In genomic region chr13:111165611-111166010, GRCh38 we compare ENCODE assay signal across 9 cellular contexts. TPM values are rescaled to one million over a fixed set of nuclear protein-coding genes. Genes with fewer than 3 reads are reported as not detected.
DNase-seq lines count a peak whose midpoint lies in the region; ATAC-seq lines count a peak whose summit lies in the region.
"Had no signal": no experiment of that assay in that cellular context is flagged by ENCODE, and none has a peak within 500 bp of the region (broad histone marks: within the 10 kb centered on the region; RNA-seq: fewer than 3 reads in every experiment).

No MANE protein-coding gene starts in this region.

- no peak for DNase-seq in NCI-H1694 treated with DMSO at 0.1 percent for 48 hours (lab: John Stamatoyannopoulos, UW)
- DNase-seq in 8988T = no peak
- no peak for DNase-seq in activated CD4-positive, alpha-beta T cell treated with anti-CD3 and anti-CD28 coated beads, Interleukin-2, amount 50 U/mL, for 4 hours
- DNase-seq: foreskin keratinocyte, right cardiac atrium had no signal

- H3K4me1 ChIP-seq in skeletal muscle tissue (ENCODE audit: control insufficient read depth in 3 of 3, insufficient read depth in 3 of 3, low read length in 3 of 3) = peaks cover 50 to 69% (median 59%) of the 10 kb centered on the region in 3 donors
- H3K4me1 ChIP-seq: foreskin keratinocyte had no signal

- H3K27ac ChIP-seq in skeletal muscle tissue (ENCODE audit: low read depth, low read length) = peak overlapping the region; percentile 94
- H3K27ac ChIP-seq: foreskin keratinocyte had no signal

- H3K9me3 ChIP-seq in skeletal muscle tissue (ENCODE audit: control insufficient read depth in 3 of 3, low read length in 3 of 3) = no peaks in the 10 kb centered on the region

- peaks cover 0 to 5% (median 4%) of the 10 kb centered on the region in 3 donors for H3K36me3 ChIP-seq in skeletal muscle tissue (ENCODE audit: control insufficient read depth in 3 of 3, insufficient read depth in 3 of 3, low read length in 3 of 3)

- H3K9ac ChIP-seq in skeletal muscle tissue (ENCODE audit: low read depth in 1 of 3, low read length in 3 of 3) = peak overlapping the region in 2 of 3 donors; percentile 12 to 52

- peak; percentile 35 for ATAC-seq in GM18861 (IDR thresholded peaks at IDR 0.05; ENCODE audit: unreplicated experiment)
- peak; percentile 54 for ATAC-seq in GM21717 (IDR thresholded peaks at IDR 0.05; ENCODE audit: unreplicated experiment)
- peak; percentile 70 for ATAC-seq in HG03378 (IDR thresholded peaks at IDR 0.05; ENCODE audit: unreplicated experiment)
- ATAC-seq: foreskin keratinocyte, right cardiac atrium had no signal

- H3K4me3 ChIP-seq in skeletal muscle tissue (ENCODE audit: low read length in 3 of 3) = peak overlapping the region in 1 of 3 donors; percentile 23

- H3K27me3 ChIP-seq in skeletal muscle tissue (ENCODE audit: control insufficient read depth in 3 of 3, insufficient read depth in 3 of 3, low read length in 3 of 3) = no peaks in the 10 kb centered on the region
- H3K27me3 ChIP-seq: foreskin keratinocyte had no signal

RNA-seq across cellular contexts. Expression of gene ARHGEF7, which starts 50.5 kb away (rescaled TPM):
- total RNA-seq in skeletal muscle tissue = 99.7 TPM
